1 cellular context compared by ENCODE assay signal in genomic region chr2:54947596-54948519, GRCh38.
TF ChIP-seq lines count a peak whose summit lies in the region.

No MANE protein-coding gene starts in this region.

TF ChIP-seq in K562, 482 proteins besides CTCF, POLR2A, EP300 and RAD21 (continued from another document):
- TF ChIP-seq ZBTB2 (IDR thresholded peaks at IDR 0.05) (no peak), CBFA2T3 (IDR thresholded peaks at IDR 0.05) (no peak), E2F6 (IDR thresholded peaks at IDR 0.05; ENCODE audit: borderline replicate concordance in 1 of 2, extremely low read depth in 1 of 2, insufficient read depth in 1 of 2, insufficient read length in 1 of 2, low read depth in 1 of 2, low read length in 1 of 2, poor library complexity in 1 of 2, severe bottlenecking in 1 of 2) (peak in 1 of 2 experiments; percentile 9), FOXK2 (conservative IDR thresholded peaks at IDR 0.05 in 1 of 2, IDR thresholded peaks at IDR 0.05 in 1 of 2; ENCODE audit: low read depth in 2 of 2) (no peak)
